14 cellular contexts compared by ENCODE assay signal in the genomic region with DNA sequence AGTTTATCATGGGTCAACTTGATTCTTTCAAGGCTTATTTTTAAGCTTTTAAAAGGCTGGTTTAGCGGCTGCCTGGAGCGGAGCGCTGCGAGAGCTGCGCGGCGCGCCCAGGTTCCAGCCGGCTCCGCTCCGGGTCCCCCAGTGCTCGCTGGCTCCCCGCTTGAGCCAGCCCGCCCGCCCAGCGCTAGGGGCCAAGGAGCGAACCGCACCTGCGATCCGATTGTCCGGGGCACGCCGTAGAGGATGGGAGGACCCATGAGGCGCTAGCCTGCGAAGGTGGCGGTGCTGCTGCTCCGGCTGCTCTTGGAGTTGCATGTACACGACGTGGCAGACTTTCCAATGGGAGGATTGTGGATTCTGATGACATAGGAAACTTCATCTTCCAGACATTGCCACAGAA. TPM values are rescaled to one million over a fixed set of nuclear protein-coding genes. Genes with fewer than 3 reads are reported as not detected.
DNase-seq lines count a peak whose midpoint lies in the region; TF ChIP-seq lines count a peak whose summit lies in the region.
"Had no signal": no experiment of that assay in that cellular context is flagged by ENCODE, and none has a peak within 500 bp of the region (broad histone marks: within the 10 kb centered on the region; RNA-seq: fewer than 3 reads in every experiment).

No MANE protein-coding gene starts in this region.

- no peaks in the 10 kb centered on the region; the same call in 1 of the 2 replicates for H3K9me2 ChIP-seq in Karpas-422 (replicated peaks; ENCODE audit: insufficient read depth, low read length)

- H4K20me1 ChIP-seq in Karpas-422 (ENCODE audit: insufficient read depth, low read depth, low read length), result no peaks in the 10 kb centered on the region

- no peak overlapping the region for H3K9ac ChIP-seq in Karpas-422 (ENCODE audit: low read length)

- H3K4me1 ChIP-seq in Karpas-422 (ENCODE audit: low read length), result no peaks in the 10 kb centered on the region

- no peak overlapping the region for H3K27ac Mint-ChIP-seq in nephron

- H2AFZ ChIP-seq in Karpas-422 (ENCODE audit: low read length), result no peak overlapping the region

- H3K4me3 ChIP-seq in fibroblast of pulmonary artery (replicated peaks; ENCODE audit: low read depth, low read length) (peak overlapping the region; percentile 27), Karpas-422 (ENCODE audit: low read length) (no peak overlapping the region)

- H3K27ac ChIP-seq in Karpas-422 (ENCODE audit: low read length), result no peak overlapping the region
- H3K27ac ChIP-seq: HL-60 had no signal

- H3K36me3 Mint-ChIP-seq in nephron (ENCODE audit: low read depth), result no peaks in the 10 kb centered on the region

- no peak overlapping the region for H3K4me2 ChIP-seq in Karpas-422 (ENCODE audit: low read depth, low read length, poor library complexity, severe bottlenecking)

- no peaks in the 10 kb centered on the region for H3K36me3 ChIP-seq in Karpas-422 (ENCODE audit: insufficient read depth, low read length)

- no peaks in the 10 kb centered on the region for H3K4me1 Mint-ChIP-seq in nephron

- H3K9me3 Mint-ChIP-seq in nephron, result peaks cover 4% of the 10 kb centered on the region

- H3K79me2 ChIP-seq in Karpas-422 (ENCODE audit: low read length), result no peaks in the 10 kb centered on the region

- H3K27me3 ChIP-seq in Karpas-422 (ENCODE audit: low read length), result no peaks in the 10 kb centered on the region

- TF ChIP-seq CTCF in fibroblast of pulmonary artery (IDR thresholded peaks at IDR 0.05; ENCODE audit: low read length, missing control alignments), result no peak
- no peak for TF ChIP-seq CTCF in nephron (IDR thresholded peaks at IDR 0.05; ENCODE audit: unreplicated experiment in 3 of 3)

- DNase-seq in AG20443 (ENCODE audit: low spot score), result peak; percentile 56
- peak; percentile 11 for DNase-seq in NCI-H460 (ENCODE audit: extremely low read depth, low read depth)
- DNase-seq in fibroblast of pulmonary artery (ENCODE audit: low read depth), result peak; percentile 17
- DNase-seq in GF-D8 (lab: John Stamatoyannopoulos, UW), result no peak
- no peak for DNase-seq in NCI-H1048 (lab: John Stamatoyannopoulos, UW)
- DNase-seq in DMS79 treated with DMSO at 0.1 percent for 48 hours (lab: John Stamatoyannopoulos, UW), result no peak
- DNase-seq in Karpas-422, result no peak
- DNase-seq: activated CD8-positive, alpha-beta memory T cell treated with anti-CD3 and anti-CD28 coated beads for 24 hours; COR-L47; NCI-H2081 had no signal

- no peaks in the 10 kb centered on the region for H3K9me3 ChIP-seq in Karpas-422 (ENCODE audit: low read length)

- peak overlapping the region; percentile 71 to 79 (median 77) for H3K4me3 Mint-ChIP-seq in nephron

- peaks cover 43% of the 10 kb centered on the region for H3K27me3 Mint-ChIP-seq in nephron (ENCODE audit: low read depth)

RNA-seq across cellular contexts. Expression of gene CFHR4, which starts 9.9 kb away (rescaled TPM):
- not detected in 2 replicates for total RNA-seq in NCI-H460 (2014; rRNA removed; shearing (Covaris generic))
- not detected in 2 replicates for polyA plus RNA-seq in NCI-H460 (2014; cell fraction: nucleus; rRNA removed)
- not detected in 2 replicates for total RNA-seq in Karpas-422 (2014; rRNA removed; shearing (Covaris generic); ENCODE audit: low replicate concordance)
- total RNA-seq: pulmonary artery endothelial cell had no signal
- polyA plus RNA-seq: adipose tissue had no signal

RNA-seq across cellular contexts. Expression of gene CFHR1, which starts 58.4 kb away (rescaled TPM):
- 0.55 and 1.3 TPM in 2 replicates for total RNA-seq in NCI-H460 (2014; rRNA removed; shearing (Covaris generic))
- polyA plus RNA-seq in NCI-H460 (2014; cell fraction: nucleus; rRNA removed), result not detected in 2 replicates
- not detected in 2 replicates for total RNA-seq in Karpas-422 (2014; rRNA removed; shearing (Covaris generic); ENCODE audit: low replicate concordance)

Comparison
In these comparisons a context has a peak if more than half of its experiments do, and no peak if none do; other contexts are left out.
1. DNase-seq: peak in AG20443 (single experiment), NCI-H460 (single experiment) and fibroblast of pulmonary artery (single experiment); none in GF-D8 (single experiment), NCI-H1048 (single experiment), DMS79 treated with DMSO at 0.1 percent for 48 hours (single experiment) and Karpas-422 (single experiment).